ENCODE assay signal across 1 cellular context in genomic region chr1:89887270-89887669, GRCh38.
TF ChIP-seq lines count a peak whose summit lies in the region.

No MANE protein-coding gene starts in this region.

TF ChIP-seq in A549, 52 proteins besides CTCF, POLR2A, EP300 and RAD21 (continued from another document):
- TF ChIP-seq BCL3 (IDR thresholded peaks at IDR 0.05) (no peak), ZFP36 (IDR thresholded peaks at IDR 0.05; ENCODE audit: borderline replicate concordance, partially characterized antibody) (no peak), TP53 (CRISPR knock-in tag; IDR thresholded peaks at IDR 0.05) (no peak), HOXA7 (CRISPR knock-in tag; IDR thresholded peaks at IDR 0.05) (no peak), MAZ (IDR thresholded peaks at IDR 0.05; ENCODE audit: borderline replicate concordance, low read depth, low read length) (no peak), NPAS2 (CRISPR knock-in tag; IDR thresholded peaks at IDR 0.05; ENCODE audit: borderline replicate concordance) (no peak), MYC (IDR thresholded peaks at IDR 0.05; ENCODE audit: borderline replicate concordance, low read length) (no peak)
- TF ChIP-seq, protein P1, sequence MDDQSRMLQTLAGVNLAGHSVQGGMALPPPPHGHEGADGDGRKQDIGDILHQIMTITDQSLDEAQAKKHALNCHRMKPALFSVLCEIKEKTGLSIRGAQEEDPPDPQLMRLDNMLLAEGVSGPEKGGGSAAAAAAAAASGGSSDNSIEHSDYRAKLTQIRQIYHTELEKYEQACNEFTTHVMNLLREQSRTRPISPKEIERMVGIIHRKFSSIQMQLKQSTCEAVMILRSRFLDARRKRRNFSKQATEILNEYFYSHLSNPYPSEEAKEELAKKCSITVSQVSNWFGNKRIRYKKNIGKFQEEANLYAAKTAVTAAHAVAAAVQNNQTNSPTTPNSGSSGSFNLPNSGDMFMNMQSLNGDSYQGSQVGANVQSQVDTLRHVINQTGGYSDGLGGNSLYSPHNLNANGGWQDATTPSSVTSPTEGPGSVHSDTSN (IDR thresholded peaks at IDR 0.05) = no peak
- TF ChIP-seq, protein P2, sequence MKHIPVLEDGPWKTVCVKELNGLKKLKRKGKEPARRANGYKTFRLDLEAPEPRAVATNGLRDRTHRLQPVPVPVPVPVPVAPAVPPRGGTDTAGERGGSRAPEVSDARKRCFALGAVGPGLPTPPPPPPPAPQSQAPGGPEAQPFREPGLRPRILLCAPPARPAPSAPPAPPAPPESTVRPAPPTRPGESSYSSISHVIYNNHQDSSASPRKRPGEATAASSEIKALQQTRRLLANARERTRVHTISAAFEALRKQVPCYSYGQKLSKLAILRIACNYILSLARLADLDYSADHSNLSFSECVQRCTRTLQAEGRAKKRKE (CRISPR knock-in tag; IDR thresholded peaks at IDR 0.05; ENCODE audit: low read depth) = no peak
